In genomic region chr9:112021742-112022141, GRCh38 we compare ENCODE assay signal across 19 cellular contexts.
A peak's percentile ranks its signal among the peaks of the same experiment; 100 is the strongest.
DNase-seq lines count a peak whose midpoint lies in the region; ATAC-seq and TF ChIP-seq lines count a peak whose summit lies in the region.
"Had no signal": no experiment of that assay in that cellular context is flagged by ENCODE, and none has a peak within 500 bp of the region (broad histone marks: within the 10 kb centered on the region; RNA-seq: fewer than 3 reads in every experiment).

No MANE protein-coding gene starts in this region.

- H3K4me1 ChIP-seq in Caco-2: peaks cover 14% of the 10 kb centered on the region
- H3K4me1 ChIP-seq in SJSA1 (replicated peaks): peaks cover 36% of the 10 kb centered on the region
- peaks cover 5 to 27% (median 22%) of the 10 kb centered on the region in 4 donors for H3K4me1 ChIP-seq in esophagus muscularis mucosa
- no peaks in the 10 kb centered on the region for H3K4me1 ChIP-seq in neural progenitor cell

- 100% methylated on average over 2 of the region's 2 CpGs for WGBS in esophagus muscularis mucosa

- H3K9me3 Mint-ChIP-seq in Caco-2 (ENCODE audit: unreplicated experiment) (peaks cover 9% of the 10 kb centered on the region), neural progenitor cell (no peaks in the 10 kb centered on the region)
- H3K9me3 Mint-ChIP-seq: T-cell had no signal

- ATAC-seq in GM21390 (IDR thresholded peaks at IDR 0.05; ENCODE audit: unreplicated experiment) (no peak), HG02970 (IDR thresholded peaks at IDR 0.05; ENCODE audit: low FRiP score, unreplicated experiment) (no peak)
- ATAC-seq: naive thymus-derived CD8-positive, alpha-beta T cell; T-cell had no signal

- POLR2A ChIA-PET in Caco-2 (lab: Charles Lee): interaction anchor here (0.7 kb wide), 1 partner anchor 424 kb away, joined by 3 read pairs; no protein-coding TSS in a partner anchor

- H3K27me3 Mint-ChIP-seq in Caco-2 (ENCODE audit: insufficient read depth, unreplicated experiment) (no peaks in the 10 kb centered on the region), neural progenitor cell (ENCODE audit: insufficient read depth, low read depth) (peaks cover 2% of the 10 kb centered on the region)

- no peaks in the 10 kb centered on the region for H3F3A ChIP-seq in neural progenitor cell (ENCODE audit: low read depth)

- DNase-seq in Caco-2: no peak
- no peak for DNase-seq in SJSA1 (ENCODE audit: low read depth in 1 of 2, low spot score in 2 of 2)
- DNase-seq in esophagus muscularis mucosa (ENCODE audit: extremely low spot score): no peak
- no peak for DNase-seq in neural progenitor cell (ENCODE audit: low spot score)
- DNase-seq in H4 (ENCODE audit: low spot score): no peak
- DNase-seq in kidney tubule cell (ENCODE audit: low spot score): no peak
- DNase-seq: activated CD4-positive, alpha-beta T cell treated with anti-CD3 and anti-CD28 coated beads, Interleukin-2, amount 50 U/mL, for 4 hours; activated naive CD4-positive, alpha-beta T cell; CD4-positive, CD25-positive, alpha-beta regulatory T cell; effector memory CD4-positive, alpha-beta T cell; Kasumi-1; naive thymus-derived CD8-positive, alpha-beta T cell; NCI-H1105; NCI-H510A; Right ventricle myocardium superior; stimulated activated CD4-positive, alpha-beta T cell treated with anti-CD3 and anti-CD28 coated beads, Interleukin-4, amount 100 ng/mL, for 24 hours; T-cell had no signal

- peaks cover 13% of the 10 kb centered on the region for H3K4me1 Mint-ChIP-seq in Caco-2 (ENCODE audit: low read depth, unreplicated experiment)
- H3K4me1 Mint-ChIP-seq in neural progenitor cell: no peaks in the 10 kb centered on the region

- H2AFZ ChIP-seq in neural progenitor cell (replicated peaks): peak overlapping the region; percentile 63

- peak overlapping the region; percentile 50 for H3K27ac Mint-ChIP-seq in Caco-2 (ENCODE audit: unreplicated experiment)
- H3K27ac Mint-ChIP-seq in neural progenitor cell: no peak overlapping the region
- H3K27ac Mint-ChIP-seq: naive thymus-derived CD8-positive, alpha-beta T cell; T-cell had no signal

- H3K4me3 ChIP-seq in Caco-2 (ENCODE audit: low read depth, low read length) (no peak overlapping the region), SJSA1 (no peak overlapping the region), esophagus muscularis mucosa (no peak overlapping the region), neural progenitor cell (no peak overlapping the region)

- TF ChIP-seq CTCF in Caco-2 (IDR thresholded peaks at IDR 0.05; ENCODE audit: insufficient read depth in 1 of 2, low read depth in 1 of 2, low read length in 1 of 2, severe bottlenecking in 1 of 2, unreplicated experiment in 1 of 2): no peak
- TF ChIP-seq CTCF in esophagus muscularis mucosa (IDR thresholded peaks at IDR 0.05): no peak
- no peak for TF ChIP-seq CTCF in neural progenitor cell (IDR thresholded peaks at IDR 0.05)

- no peak for TF ChIP-seq EP300 in esophagus muscularis mucosa (IDR thresholded peaks at IDR 0.05)

- no peaks in the 10 kb centered on the region for H3K36me3 Mint-ChIP-seq in Caco-2 (ENCODE audit: insufficient read depth, unreplicated experiment)
- no peaks in the 10 kb centered on the region for H3K36me3 Mint-ChIP-seq in neural progenitor cell
- H3K36me3 Mint-ChIP-seq: CD4-positive, CD25-positive, alpha-beta regulatory T cell had no signal

- no peaks in the 10 kb centered on the region for H3K79me2 ChIP-seq in neural progenitor cell (ENCODE audit: low read depth)

- no peak for TF ChIP-seq POLR2A in esophagus muscularis mucosa (IDR thresholded peaks at IDR 0.05; ENCODE audit: low read depth)

- no peaks in the 10 kb centered on the region for H3K36me3 ChIP-seq in Caco-2 (ENCODE audit: control insufficient read depth, insufficient read depth, low read length)
- no peaks in the 10 kb centered on the region for H3K36me3 ChIP-seq in SJSA1
- H3K36me3 ChIP-seq in esophagus muscularis mucosa: no peaks in the 10 kb centered on the region
- H3K36me3 ChIP-seq in neural progenitor cell: no peaks in the 10 kb centered on the region

- H3K27me3 ChIP-seq in Caco-2 (replicated peaks; ENCODE audit: control insufficient read depth, insufficient read depth, low read length) (no peaks in the 10 kb centered on the region), SJSA1 (replicated peaks) (no peaks in the 10 kb centered on the region), esophagus muscularis mucosa (no peaks in the 10 kb centered on the region), neural progenitor cell (no peaks in the 10 kb centered on the region)

- no peak overlapping the region for H3K4me2 ChIP-seq in neural progenitor cell

- no peak overlapping the region for H3K9ac ChIP-seq in neural progenitor cell

- H3K9me3 ChIP-seq in Caco-2 (no peaks in the 10 kb centered on the region), SJSA1 (replicated peaks) (no peaks in the 10 kb centered on the region), esophagus muscularis mucosa (no peaks in the 10 kb centered on the region), neural progenitor cell (ENCODE audit: low read depth) (no peaks in the 10 kb centered on the region)

- CTCF ChIA-PET in Caco-2 (lab: Charles Lee): interaction anchor here (0.9 kb wide), 1 partner anchor 8 kb away, joined by 3 read pairs; no protein-coding TSS in a partner anchor

- intact Hi-C loops in Caco-2 (cut with micrococcal nuclease; ENCODE audit: unreplicated experiment) (loop anchor here (1.0 kb wide), 2 partner anchors 193 to 261 kb away; no protein-coding TSS in a partner anchor), esophagus muscularis mucosa (cut with DNase I) (no loop called here)

- H3K4me3 Mint-ChIP-seq in Caco-2 (ENCODE audit: unreplicated experiment) (no peak overlapping the region), neural progenitor cell (no peak overlapping the region)
- H3K4me3 Mint-ChIP-seq: CD4-positive, CD25-positive, alpha-beta regulatory T cell; naive thymus-derived CD8-positive, alpha-beta T cell; T-cell had no signal

- no peaks in the 10 kb centered on the region for H4K20me1 ChIP-seq in neural progenitor cell (ENCODE audit: low read depth)

- H3K27ac ChIP-seq in SJSA1 (peak overlapping the region; percentile 82), esophagus muscularis mucosa (replicated peaks in 1 of 4) (peak overlapping the region in 3 of 4 donors; percentile 10 to 54 (median 31)), neural progenitor cell (no peak overlapping the region)

- no TSS peak for BruUV-seq in Caco-2 (replicated peaks; lab: Mats Ljungman, UMichigan)
